2 cellular contexts compared by ENCODE assay signal in the genomic region with DNA sequence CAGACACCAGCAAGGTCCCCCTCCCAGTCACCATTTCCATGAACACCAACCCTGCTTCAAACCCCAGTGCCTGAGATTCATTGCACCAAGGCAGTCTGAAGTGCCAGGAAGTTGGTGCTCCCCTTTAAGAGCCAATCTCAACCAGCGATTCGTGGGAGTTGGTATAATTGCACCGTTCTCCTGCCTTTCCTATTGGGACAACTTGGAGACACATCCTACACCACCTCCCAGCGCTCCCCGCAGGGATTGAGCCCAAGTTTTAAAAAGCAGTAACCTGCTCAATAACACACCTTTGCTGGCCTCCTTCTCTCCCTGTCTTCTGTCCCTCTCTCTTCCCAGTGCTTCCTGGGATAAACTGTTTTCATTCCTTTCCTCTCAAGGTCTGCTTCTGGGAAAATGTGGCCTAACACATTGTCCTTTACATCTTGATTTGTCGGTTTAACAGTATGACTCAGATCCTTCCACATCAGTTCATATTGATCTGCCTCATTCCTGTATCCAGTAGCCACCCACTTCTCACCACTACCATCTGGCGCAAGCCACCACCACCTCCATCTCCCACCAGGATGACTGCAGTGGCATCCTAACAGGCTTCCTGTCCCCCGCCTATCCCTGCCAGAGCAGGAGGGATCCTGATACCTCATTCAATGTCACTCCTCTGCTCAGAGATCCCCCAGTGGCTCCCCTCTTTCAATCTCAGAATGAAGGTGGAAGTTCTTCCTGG.
TF ChIP-seq lines count a peak whose summit lies in the region.

No MANE protein-coding gene starts in this region.

TF ChIP-seq in H1, 55 proteins besides CTCF, POLR2A, EP300 and RAD21:
- TF ChIP-seq, protein P1, sequence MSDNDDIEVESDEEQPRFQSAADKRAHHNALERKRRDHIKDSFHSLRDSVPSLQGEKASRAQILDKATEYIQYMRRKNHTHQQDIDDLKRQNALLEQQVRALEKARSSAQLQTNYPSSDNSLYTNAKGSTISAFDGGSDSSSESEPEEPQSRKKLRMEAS (IDR thresholded peaks at IDR 0.05): no peak
TF ChIP-seq in H1: peak in this region for 0.

TF ChIP-seq in GM12891, 5 proteins besides CTCF, POLR2A, EP300 and RAD21:
- TF ChIP-seq POLR2AphosphoS5 (IDR thresholded peaks at IDR 0.05; ENCODE audit: low read depth, low read length): no peak
